In genomic region chr11:91880660-91881059, GRCh38 we compare ENCODE assay signal across 29 cellular contexts.
"Had no signal": no experiment of that assay in that cellular context is flagged by ENCODE, and none has a peak within 500 bp of the region (broad histone marks: within the 10 kb centered on the region; RNA-seq: fewer than 3 reads in every experiment).

No MANE protein-coding gene starts in this region.

- H3K27me3 Mint-ChIP-seq: stimulated activated memory B cell treated with anti-CD40 and anti-IgM and Interleukin-4, amounts not matched to agents 10 μg/mL and 1 μg/mL and 100 μg/mL, for 72 hours; stimulated activated naive B cell treated with anti-CD40 and anti-IgM and Interleukin-4, amounts not matched to agents 10 μg/mL and 1 μg/mL and 100 μg/mL, for 72 hours; stimulated activated naive CD8-positive, alpha-beta T cell treated with anti-CD3 and anti-CD28 coated beads, Interleukin-15, amount 100 ng/mL, for 72 hours; stimulated activated naive CD8-positive, alpha-beta T cell treated with anti-CD3 and anti-CD28 coated beads, Interleukin-15, Interleukin-2, amounts not matched to agents 100 ng/mL and 50 ng/mL, for 24 hours; type B pancreatic cell had no signal

- H3K4me1 ChIP-seq: stomach, suprapubic skin, testis, thyroid gland, tibial artery, tibial nerve, transverse colon, upper lobe of left lung, upper lobe of right lung, uterus, vagina had no signal

- H3K27ac ChIP-seq: stomach, suprapubic skin, testis, thoracic aorta, thyroid gland, tibial artery, tibial nerve, transverse colon, upper lobe of left lung, upper lobe of right lung, uterus, vagina had no signal

- DNase-seq: stimulated activated CD4-positive, alpha-beta T cell treated with anti-CD3 and anti-CD28 coated beads, Interleukin-2, amount 100 ng/mL, for 48 hours; stimulated activated CD4-positive, alpha-beta T cell treated with anti-CD3 and anti-CD28 coated beads, Interleukin-4, amount 100 ng/mL, for 1 hour; stimulated activated CD4-positive, alpha-beta T cell treated with anti-CD3 and anti-CD28 coated beads, Interleukin-4, amount 100 ng/mL, for 24 hours; stimulated activated CD4-positive, alpha-beta T cell treated with anti-CD3 and anti-CD28 coated beads, Interleukin-4, amount 100 ng/mL, for 4 hours; stimulated activated CD8-positive, alpha-beta memory T cell treated with anti-CD3 and anti-CD28 coated beads, Interleukin-4, amount 100 ng/mL, for 48 hours; stimulated activated naive B cell treated with anti-CD40 and anti-IgM and Interleukin-4, amounts not matched to agents 10 μg/mL and 1 μg/mL and 100 μg/mL, for 72 hours; stimulated activated naive CD4-positive, alpha-beta T cell; stimulated activated naive CD4-positive, alpha-beta T cell treated with Interleukin-2 at 50 U/mL for 16 hours; stimulated activated naive CD8-positive, alpha-beta T cell treated with anti-CD3 and anti-CD28 coated beads, Interleukin-15, amount 100 ng/mL, for 72 hours; stimulated activated naive CD8-positive, alpha-beta T cell treated with anti-CD3 and anti-CD28 coated beads, Interleukin-15, Interleukin-2, amounts not matched to agents 100 U/mL and 50 U/mL, for 24 hours; stomach; substantia nigra; testis; thyroid gland; tibial artery; transverse colon; trophoblast cell; upper lobe of left lung; upper lobe of right lung; uterus had no signal

- H3K4me3 Mint-ChIP-seq: stimulated activated effector memory CD8-positive, alpha-beta T cell treated with anti-CD3 and anti-CD28 coated beads, Interleukin-12 subunit alpha, Interleukin-12 subunit beta, amount 100 ng/mL, for 72 hours; stimulated activated memory B cell treated with anti-CD40 and anti-IgM and Interleukin-4, amounts not matched to agents 10 μg/mL and 1 μg/mL and 100 μg/mL, for 72 hours; stimulated activated naive B cell treated with anti-CD40 and anti-IgM and Interleukin-4, amounts not matched to agents 10 μg/mL and 1 μg/mL and 100 μg/mL, for 72 hours; stimulated activated naive CD8-positive, alpha-beta T cell treated with anti-CD3 and anti-CD28 coated beads, Interleukin-15, amount 100 ng/mL, for 72 hours; stimulated activated naive CD8-positive, alpha-beta T cell treated with anti-CD3 and anti-CD28 coated beads, Interleukin-15, Interleukin-2, amounts not matched to agents 100 ng/mL and 50 ng/mL, for 24 hours; type B pancreatic cell had no signal

- H3K36me3 Mint-ChIP-seq: stimulated activated effector memory CD8-positive, alpha-beta T cell treated with anti-CD3 and anti-CD28 coated beads, Interleukin-12 subunit alpha, Interleukin-12 subunit beta, amount 100 ng/mL, for 72 hours; stimulated activated memory B cell treated with anti-CD40 and anti-IgM and Interleukin-4, amounts not matched to agents 10 μg/mL and 1 μg/mL and 100 μg/mL, for 72 hours; stimulated activated naive B cell treated with anti-CD40 and anti-IgM and Interleukin-4, amounts not matched to agents 10 μg/mL and 1 μg/mL and 100 μg/mL, for 72 hours; type B pancreatic cell had no signal

- H3K9me3 ChIP-seq: stomach, suprapubic skin, testis, thoracic aorta, thyroid gland, tibial artery, tibial nerve, transverse colon, upper lobe of left lung, upper lobe of right lung, uterus, vagina had no signal

- H3K4me3 ChIP-seq: stomach, suprapubic skin, testis, thoracic aorta, thyroid gland, tibial artery, tibial nerve, transverse colon, upper lobe of left lung, upper lobe of right lung, uterus, vagina had no signal

- FAIRE-seq: urothelium cell line had no signal

- H3K4me1 Mint-ChIP-seq: stimulated activated effector memory CD8-positive, alpha-beta T cell treated with anti-CD3 and anti-CD28 coated beads, Interleukin-12 subunit alpha, Interleukin-12 subunit beta, amount 100 ng/mL, for 72 hours; stimulated activated memory B cell treated with anti-CD40 and anti-IgM and Interleukin-4, amounts not matched to agents 10 μg/mL and 1 μg/mL and 100 μg/mL, for 72 hours; stimulated activated naive B cell treated with anti-CD40 and anti-IgM and Interleukin-4, amounts not matched to agents 10 μg/mL and 1 μg/mL and 100 μg/mL, for 72 hours; stimulated activated naive CD8-positive, alpha-beta T cell treated with anti-CD3 and anti-CD28 coated beads, Interleukin-15, amount 100 ng/mL, for 72 hours had no signal

- H3K27me3 ChIP-seq: stomach, suprapubic skin, testis, thyroid gland, tibial artery, tibial nerve, transverse colon, upper lobe of left lung, upper lobe of right lung, uterus, vagina had no signal

- H3K27ac Mint-ChIP-seq: stimulated activated effector memory CD8-positive, alpha-beta T cell treated with anti-CD3 and anti-CD28 coated beads, Interleukin-12 subunit alpha, Interleukin-12 subunit beta, amount 100 ng/mL, for 72 hours; stimulated activated memory B cell treated with anti-CD40 and anti-IgM and Interleukin-4, amounts not matched to agents 10 μg/mL and 1 μg/mL and 100 μg/mL, for 72 hours; stimulated activated naive B cell treated with anti-CD40 and anti-IgM and Interleukin-4, amounts not matched to agents 10 μg/mL and 1 μg/mL and 100 μg/mL, for 72 hours; stimulated activated naive CD8-positive, alpha-beta T cell treated with anti-CD3 and anti-CD28 coated beads, Interleukin-15, amount 100 ng/mL, for 72 hours; stimulated activated naive CD8-positive, alpha-beta T cell treated with anti-CD3 and anti-CD28 coated beads, Interleukin-15, Interleukin-2, amounts not matched to agents 100 ng/mL and 50 ng/mL, for 24 hours; type B pancreatic cell had no signal

- H3K36me3 ChIP-seq: stomach, suprapubic skin, thoracic aorta, thyroid gland, tibial artery, tibial nerve, transverse colon, upper lobe of left lung, upper lobe of right lung, uterus, vagina had no signal

- H3K9me3 Mint-ChIP-seq: stimulated activated naive CD8-positive, alpha-beta T cell treated with anti-CD3 and anti-CD28 coated beads, Interleukin-15, amount 100 ng/mL, for 72 hours; type B pancreatic cell had no signal

- ATAC-seq: stimulated activated effector memory CD8-positive, alpha-beta T cell treated with anti-CD3 and anti-CD28 coated beads, Interleukin-12 subunit alpha, Interleukin-12 subunit beta, amount 100 ng/mL, for 72 hours; stimulated activated memory B cell treated with anti-CD40 and anti-IgM and Interleukin-4, amounts not matched to agents 10 μg/mL and 1 μg/mL and 100 μg/mL, for 72 hours; stimulated activated naive B cell treated with anti-CD40 and anti-IgM and Interleukin-4, amounts not matched to agents 10 μg/mL and 1 μg/mL and 100 μg/mL, for 72 hours; stimulated activated naive CD8-positive, alpha-beta T cell treated with anti-CD3 and anti-CD28 coated beads, Interleukin-15, amount 100 ng/mL, for 72 hours; stimulated activated naive CD8-positive, alpha-beta T cell treated with anti-CD3 and anti-CD28 coated beads, Interleukin-15, Interleukin-2, amounts not matched to agents 100 U/mL and 50 U/mL, for 24 hours; upper lobe of right lung had no signal
